ENCODE assay signal across 25 cellular contexts in genomic region chr13:37427843-37428494, GRCh38.
DNase-seq lines count a peak whose midpoint lies in the region; ATAC-seq and TF ChIP-seq lines count a peak whose summit lies in the region.
"Had no signal": no experiment of that assay in that cellular context is flagged by ENCODE, and none has a peak within 500 bp of the region (broad histone marks: within the 10 kb centered on the region; RNA-seq: fewer than 3 reads in every experiment).

No MANE protein-coding gene starts in this region.

- 12 to 14% (median 14%) methylated on average over 3 of the region's 3 CpGs for WGBS in heart left ventricle, 4 donors

- H3K27me3 ChIP-seq in right atrium auricular region (no peaks in the 10 kb centered on the region), heart left ventricle (no peaks in the 10 kb centered on the region), uterus (no peaks in the 10 kb centered on the region)
- H3K27me3 ChIP-seq: body of pancreas, hepatocyte, ovary, suprapubic skin had no signal

- H3K27ac ChIP-seq in right atrium auricular region (peak overlapping the region in 1 of 2 donors; percentile 53), heart left ventricle (peak overlapping the region in 4 of 12 donors; percentile 7 to 38 (median 12)), uterus (no peak overlapping the region)
- H3K27ac ChIP-seq: body of pancreas, GM23248, hepatocyte, KMS-11, ovary, suprapubic skin had no signal

- no peak for DNase-seq in Right ventricle myocardium inferior (ENCODE audit: missing footprints)
- DNase-seq in right atrium auricular region (ENCODE audit: low spot score), result no peak
- peak; percentile 2 for DNase-seq in RPMI8226
- DNase-seq in heart left ventricle, result no peak
- no peak for DNase-seq in retinal pigment epithelial cell (ENCODE audit: low read depth)
- DNase-seq in NCI-H2196 (lab: John Stamatoyannopoulos, UW; ENCODE audit: unreplicated experiment), result no peak
- DNase-seq in uterus, result no peak
- DNase-seq: ACHN; activated CD4-positive, alpha-beta T cell treated with anti-CD3 and anti-CD28 coated beads, Interleukin-2, amount 10 ng/mL, durations not matched to agents 7 days and 5 days; activated naive CD8-positive, alpha-beta T cell treated with anti-CD3 and anti-CD28 coated beads, Interleukin-2, amount 10 ng/mL, durations not matched to agents 7 days and 5 days; body of pancreas; C1 segment of cervical spinal cord; cortex of kidney; DMS153; GM23248; kidney; naive thymus-derived CD4-positive, alpha-beta T cell; NCI-H187 treated with DMSO at 0.1 percent for 48 hours; ovary had no signal

- peak; percentile 52 for ATAC-seq in Right ventricle myocardium inferior
- ATAC-seq in heart left ventricle, result peak; percentile 76 to 89 (median 82)
- no peak for ATAC-seq in esophagus mucosa
- ATAC-seq: activated T-helper 17 cell treated with anti-CD3 and anti-CD28 coated beads, Interleukin-2, amount 50 U/mL, for 72 hours; body of pancreas; naive thymus-derived CD4-positive, alpha-beta T cell; stimulated activated effector memory CD8-positive, alpha-beta T cell treated with anti-CD3 and anti-CD28 coated beads, Interleukin-12 subunit alpha, Interleukin-12 subunit beta, amount 100 ng/mL, for 72 hours had no signal

- TF ChIP-seq POLR2A in heart left ventricle (IDR thresholded peaks at IDR 0.05), result no peak
- TF ChIP-seq POLR2A in uterus (IDR thresholded peaks at IDR 0.05), result no peak

- H3K36me3 ChIP-seq in right atrium auricular region (no peaks in the 10 kb centered on the region), heart left ventricle (no peaks in the 10 kb centered on the region), uterus (no peaks in the 10 kb centered on the region)
- H3K36me3 ChIP-seq: ovary, suprapubic skin had no signal

- no peaks in the 10 kb centered on the region for H3K4me1 ChIP-seq in right atrium auricular region
- H3K4me1 ChIP-seq in heart left ventricle, result peaks cover 0 to 12% (median 0%) of the 10 kb centered on the region in 12 donors
- H3K4me1 ChIP-seq in uterus, result no peaks in the 10 kb centered on the region
- H3K4me1 ChIP-seq: body of pancreas, suprapubic skin had no signal

- TF ChIP-seq CTCF in right atrium auricular region (IDR thresholded peaks at IDR 0.05) (no peak), heart left ventricle (IDR thresholded peaks at IDR 0.05) (peak in 2 of 12 donors; percentile 13 to 23), retinal pigment epithelial cell (conservative IDR thresholded peaks at IDR 0.05; ENCODE audit: low read depth, low read length) (peak; percentile 24), uterus (IDR thresholded peaks at IDR 0.05) (no peak)

- intact Hi-C loops in Right ventricle myocardium inferior (cut with DNase I), result no loop called here
- intact Hi-C loops in heart left ventricle (cut with DNase I), result no loop called here
- intact Hi-C loops in uterus (cut with DNase I; ENCODE audit: low total_unique reads), result no loop called here

- no peak overlapping the region for H3K4me3 ChIP-seq in right atrium auricular region
- no peak overlapping the region for H3K4me3 ChIP-seq in heart left ventricle
- no peak overlapping the region for H3K4me3 ChIP-seq in retinal pigment epithelial cell (ENCODE audit: low read length)
- no peak overlapping the region for H3K4me3 ChIP-seq in uterus
- H3K4me3 ChIP-seq: body of pancreas, GM23248, hepatocyte, ovary, suprapubic skin had no signal

- H3K9me3 ChIP-seq in right atrium auricular region, result peaks cover 0 to 5% of the 10 kb centered on the region in 2 donors
- peaks cover 0 to 14% (median 0%) of the 10 kb centered on the region in 12 donors for H3K9me3 ChIP-seq in heart left ventricle
- H3K9me3 ChIP-seq in uterus, result no peaks in the 10 kb centered on the region
- H3K9me3 ChIP-seq: body of pancreas, ovary, suprapubic skin had no signal
